8 cellular contexts compared by ENCODE assay signal in genomic region chr9:128553695-128554094, GRCh38. TPM values are rescaled to one million over a fixed set of nuclear protein-coding genes. Genes with fewer than 3 reads are reported as not detected.
DNase-seq lines count a peak whose midpoint lies in the region; ATAC-seq and TF ChIP-seq lines count a peak whose summit lies in the region.

No MANE protein-coding gene starts in this region.

- no peaks in the 10 kb centered on the region for H3K9me3 ChIP-seq in CD4-positive, CD25-positive, alpha-beta regulatory T cell (ENCODE audit: control insufficient read depth in 2 of 2, low read length in 2 of 2)
- H3K9me3 ChIP-seq in effector memory CD4-positive, alpha-beta T cell (ENCODE audit: control insufficient read depth, low read length): no peaks in the 10 kb centered on the region
- H3K9me3 ChIP-seq in neutrophil: no peaks in the 10 kb centered on the region

- no peak for ATAC-seq in CD4-positive, CD25-positive, alpha-beta regulatory T cell (ENCODE audit: low read depth in 2 of 2)
- no peak for ATAC-seq in stimulated activated naive CD8-positive, alpha-beta T cell treated with anti-CD3 and anti-CD28 coated beads, Interleukin-15, amount 100 ng/mL, for 72 hours
- no peak for ATAC-seq in GM19452 (IDR thresholded peaks at IDR 0.05; ENCODE audit: unreplicated experiment)
- ATAC-seq in stimulated activated naive CD8-positive, alpha-beta T cell treated with anti-CD3 and anti-CD28 coated beads, Interleukin-15, Interleukin-2, amounts not matched to agents 100 U/mL and 50 U/mL, for 24 hours: no peak

- H3K4me3 Mint-ChIP-seq in CD4-positive, CD25-positive, alpha-beta regulatory T cell: no peak overlapping the region
- H3K4me3 Mint-ChIP-seq in stimulated activated naive CD8-positive, alpha-beta T cell treated with anti-CD3 and anti-CD28 coated beads, Interleukin-15, amount 100 ng/mL, for 72 hours: no peak overlapping the region

- H3K9me3 Mint-ChIP-seq in CD4-positive, CD25-positive, alpha-beta regulatory T cell: no peaks in the 10 kb centered on the region
- H3K9me3 Mint-ChIP-seq in stimulated activated naive CD8-positive, alpha-beta T cell treated with anti-CD3 and anti-CD28 coated beads, Interleukin-15, amount 100 ng/mL, for 72 hours: no peaks in the 10 kb centered on the region

- peaks cover 2% of the 10 kb centered on the region for H3K36me3 ChIP-seq in CD4-positive, CD25-positive, alpha-beta regulatory T cell (ENCODE audit: control insufficient read depth, insufficient read depth, low read length)
- H3K36me3 ChIP-seq in effector memory CD4-positive, alpha-beta T cell (ENCODE audit: control insufficient read depth, insufficient read depth, low read length): no peaks in the 10 kb centered on the region
- no peaks in the 10 kb centered on the region for H3K36me3 ChIP-seq in neutrophil

- no peak overlapping the region for H3K27ac Mint-ChIP-seq in CD4-positive, CD25-positive, alpha-beta regulatory T cell
- H3K27ac Mint-ChIP-seq in stimulated activated naive CD8-positive, alpha-beta T cell treated with anti-CD3 and anti-CD28 coated beads, Interleukin-15, amount 100 ng/mL, for 72 hours: no peak overlapping the region

- H3K27me3 Mint-ChIP-seq in CD4-positive, CD25-positive, alpha-beta regulatory T cell: peaks cover 4% of the 10 kb centered on the region
- H3K27me3 Mint-ChIP-seq in stimulated activated naive CD8-positive, alpha-beta T cell treated with anti-CD3 and anti-CD28 coated beads, Interleukin-15, amount 100 ng/mL, for 72 hours: no peaks in the 10 kb centered on the region

- H3K4me1 ChIP-seq in CD4-positive, CD25-positive, alpha-beta regulatory T cell (ENCODE audit: control insufficient read depth, insufficient read depth, low read length, poor library complexity, severe bottlenecking): peaks cover 71% of the 10 kb centered on the region
- H3K4me1 ChIP-seq in effector memory CD4-positive, alpha-beta T cell (ENCODE audit: control insufficient read depth, insufficient read depth, low read length, poor library complexity, severe bottlenecking): peaks cover 64% of the 10 kb centered on the region
- H3K4me1 ChIP-seq in neutrophil (ENCODE audit: control insufficient read depth in 1 of 2, insufficient read depth in 1 of 2, low read depth in 1 of 2, low read length in 1 of 2): peaks cover 22 to 30% of the 10 kb centered on the region in 2 experiments

- no peak for TF ChIP-seq POLR2A in NB4 (IDR thresholded peaks at IDR 0.05; ENCODE audit: extremely low read depth, insufficient read length)

- no peaks in the 10 kb centered on the region for H3K27me3 ChIP-seq in CD4-positive, CD25-positive, alpha-beta regulatory T cell (ENCODE audit: control insufficient read depth, insufficient read depth, low read length)
- H3K27me3 ChIP-seq in effector memory CD4-positive, alpha-beta T cell (replicated peaks; ENCODE audit: control insufficient read depth, insufficient read depth, low read length, poor library complexity, severe bottlenecking): no peaks in the 10 kb centered on the region
- H3K27me3 ChIP-seq in neutrophil: no peaks in the 10 kb centered on the region

- H3K36me3 Mint-ChIP-seq in CD4-positive, CD25-positive, alpha-beta regulatory T cell: no peaks in the 10 kb centered on the region

- TF ChIP-seq CTCF in NB4 (IDR thresholded peaks at IDR 0.05; ENCODE audit: low read depth, low read length) (no peak), neutrophil (IDR thresholded peaks at IDR 0.05) (no peak)

- peaks cover 28 to 59% (median 37%) of the 10 kb centered on the region in 4 donors for H3K4me1 Mint-ChIP-seq in CD4-positive, CD25-positive, alpha-beta regulatory T cell
- H3K4me1 Mint-ChIP-seq in stimulated activated naive CD8-positive, alpha-beta T cell treated with anti-CD3 and anti-CD28 coated beads, Interleukin-15, amount 100 ng/mL, for 72 hours: peaks cover 36% of the 10 kb centered on the region

- peak overlapping the region; percentile 81 for H3K27ac ChIP-seq in CD4-positive, CD25-positive, alpha-beta regulatory T cell (ENCODE audit: insufficient read depth, low read length, poor library complexity, severe bottlenecking)
- H3K27ac ChIP-seq in effector memory CD4-positive, alpha-beta T cell (ENCODE audit: insufficient read depth, low read length, poor library complexity, severe bottlenecking): peak overlapping the region; percentile 80
- no peak overlapping the region for H3K27ac ChIP-seq in neutrophil

- DNase-seq in CD4-positive, CD25-positive, alpha-beta regulatory T cell: peak in 1 of 3 donors; percentile 6
- DNase-seq in NB4 (ENCODE audit: low read depth): peak; percentile 38
- DNase-seq in effector memory CD4-positive, alpha-beta T cell: no peak
- DNase-seq in stimulated activated naive CD8-positive, alpha-beta T cell treated with anti-CD3 and anti-CD28 coated beads, Interleukin-15, amount 100 ng/mL, for 72 hours: no peak
- no peak for DNase-seq in OCI-M1 (lab: John Stamatoyannopoulos, UW)
- no peak for DNase-seq in stimulated activated naive CD8-positive, alpha-beta T cell treated with anti-CD3 and anti-CD28 coated beads, Interleukin-15, Interleukin-2, amounts not matched to agents 100 U/mL and 50 U/mL, for 24 hours

- peak overlapping the region; percentile 89 for H3K4me3 ChIP-seq in CD4-positive, CD25-positive, alpha-beta regulatory T cell (ENCODE audit: low read depth, low read length)
- H3K4me3 ChIP-seq in NB4 (ENCODE audit: low read depth, low read length) (peak overlapping the region; percentile 77), neutrophil (ENCODE audit: low read depth in 1 of 2, low read length in 1 of 2) (peak overlapping the region; percentile 80 to 93)
- peak overlapping the region; percentile 83 for H3K4me3 ChIP-seq in effector memory CD4-positive, alpha-beta T cell (ENCODE audit: insufficient read depth, low read depth, low read length, poor library complexity, severe bottlenecking)

RNA-seq across cellular contexts. Expression of gene SPTAN1, which starts 1.3 kb away (rescaled TPM):
- 769 TPM for total RNA-seq in CD4-positive, CD25-positive, alpha-beta regulatory T cell
- 10 to 100 TPM; 79.8 to 86.2 (median 83.2) TPM for polyA plus RNA-seq in CD4-positive, CD25-positive, alpha-beta regulatory T cell

RNA-seq across cellular contexts. Expression of gene GLE1, which starts 49.2 kb away (rescaled TPM):
- total RNA-seq in CD4-positive, CD25-positive, alpha-beta regulatory T cell: 16.7 TPM
- 10 to 100 TPM; 24.9 to 34.1 (median 31.5) TPM for polyA plus RNA-seq in CD4-positive, CD25-positive, alpha-beta regulatory T cell
